Comparison of ENCODE assay signal across 8 cellular contexts in the genomic region with DNA sequence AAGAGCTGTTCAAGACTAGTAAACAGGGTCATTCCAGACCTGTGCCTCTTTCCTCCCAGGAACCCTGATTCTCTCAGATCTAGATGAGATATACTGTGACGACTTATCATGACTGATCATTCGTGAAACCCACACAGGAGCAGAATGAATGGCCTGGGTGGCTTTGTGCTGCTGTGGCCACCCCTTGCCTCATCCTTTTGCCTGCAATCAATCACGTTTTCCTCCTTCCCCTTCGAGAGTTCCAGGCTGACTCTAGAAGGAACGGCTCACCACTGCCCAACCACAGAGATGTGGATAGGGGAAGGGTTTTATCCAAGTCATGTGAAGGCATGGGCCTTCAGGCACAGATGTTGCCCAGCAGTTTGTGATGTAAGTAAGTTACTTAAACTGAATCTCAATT. TPM values are rescaled to one million over a fixed set of nuclear protein-coding genes. Genes with fewer than 3 reads are reported as not detected.
DNase-seq lines count a peak whose midpoint lies in the region; ATAC-seq and TF ChIP-seq lines count a peak whose summit lies in the region.

No MANE protein-coding gene starts in this region.

- H3K36me3 Mint-ChIP-seq in CD8-positive, alpha-beta T cell = peaks cover 38% of the 10 kb centered on the region

- peaks cover 96% of the 10 kb centered on the region for H3K4me1 Mint-ChIP-seq in CD8-positive, alpha-beta T cell (ENCODE audit: low read depth)

- no peak for DNase-seq in CD8-positive, alpha-beta T cell
- DNase-seq in Peyer's patch (peak in 2 of 3 donors; percentile 27 to 54), fibroblast of gingiva (ENCODE audit: low read depth) (peak; percentile 59), NCI-H1930 (lab: John Stamatoyannopoulos, UW) (no peak), NCI-H1436 treated with DMSO at 0.1 percent for 48 hours (lab: John Stamatoyannopoulos, UW) (no peak)
- DNase-seq in stimulated activated CD4-positive, alpha-beta T cell treated with anti-CD3 and anti-CD28 coated beads, Interleukin-15, amount 100 ng/mL, for 48 hours (ENCODE audit: low read depth in 2 of 2) = peak; percentile 59 to 70

- H3K27ac Mint-ChIP-seq in CD8-positive, alpha-beta T cell = peak overlapping the region; percentile 95

- POLR2A ChIA-PET in CD8-positive, alpha-beta T cell (lab: Charles Lee) = interaction anchor here (6.5 kb wide), 1 partner anchor 9 kb away, joined by 36 read pairs; no protein-coding TSS in a partner anchor

- H3K9me3 Mint-ChIP-seq in CD8-positive, alpha-beta T cell = no peaks in the 10 kb centered on the region

- no peaks in the 10 kb centered on the region for H3K27me3 ChIP-seq in CD8-positive, alpha-beta T cell (ENCODE audit: insufficient read depth, low read length)
- no peaks in the 10 kb centered on the region for H3K27me3 ChIP-seq in Peyer's patch

- TF ChIP-seq CTCF in CD8-positive, alpha-beta T cell (IDR thresholded peaks at IDR 0.05) = no peak
- TF ChIP-seq CTCF in Peyer's patch (IDR thresholded peaks at IDR 0.05) = no peak

- ATAC-seq in CD8-positive, alpha-beta T cell = no peak
- ATAC-seq in GM21528 (IDR thresholded peaks at IDR 0.05; ENCODE audit: low FRiP score, unreplicated experiment) (peak; percentile 22), GM18873 (IDR thresholded peaks at IDR 0.05; ENCODE audit: low FRiP score, unreplicated experiment) (no peak)

- CTCF ChIA-PET in CD8-positive, alpha-beta T cell (lab: Charles Lee) = interaction anchor here (40.9 to 50.0 kb wide), 2 partner anchors 2 to 23 kb away, joined by 1723 read pairs; partner anchors contain the start of gene ANXA6

- H3K27me3 Mint-ChIP-seq in CD8-positive, alpha-beta T cell (ENCODE audit: low read depth) = no peaks in the 10 kb centered on the region

- TF ChIP-seq POLR2A in Peyer's patch (IDR thresholded peaks at IDR 0.05) = no peak

- peak overlapping the region; percentile 65 for H3K27ac ChIP-seq in CD8-positive, alpha-beta T cell (ENCODE audit: low read depth, low read length)
- H3K27ac ChIP-seq in Peyer's patch = peak overlapping the region; percentile 72 to 83 (median 76)

- H3K36me3 ChIP-seq in CD8-positive, alpha-beta T cell (ENCODE audit: insufficient read depth, low read length) = peaks cover 9% of the 10 kb centered on the region
- H3K36me3 ChIP-seq in Peyer's patch = no peaks in the 10 kb centered on the region

- intact Hi-C loops in CD8-positive, alpha-beta T cell (cut with DNase I, micrococcal nuclease) = loop anchor here (2.0 to 10.0 kb wide), 4 partner anchors 63 to 797 kb away; partner anchors contain the start of genes G3BP1 (in 1 of the 2) and TCOF1 (in 1 of the 2)

- H3K4me1 ChIP-seq in CD8-positive, alpha-beta T cell (ENCODE audit: insufficient read depth, low read length) = peaks cover 92% of the 10 kb centered on the region
- H3K4me1 ChIP-seq in Peyer's patch = peaks cover 3 to 73% (median 44%) of the 10 kb centered on the region in 4 donors

- H3K4me3 Mint-ChIP-seq in CD8-positive, alpha-beta T cell = peak overlapping the region; percentile 75

- H3K9me3 ChIP-seq in CD8-positive, alpha-beta T cell (ENCODE audit: low read length) = no peaks in the 10 kb centered on the region
- H3K9me3 ChIP-seq in Peyer's patch = no peaks in the 10 kb centered on the region

- no peak overlapping the region for H3K4me3 ChIP-seq in CD8-positive, alpha-beta T cell (ENCODE audit: low read depth, low read length)
- H3K4me3 ChIP-seq in Peyer's patch = no peak overlapping the region

RNA-seq across cellular contexts. Expression of gene ANXA6, which starts 5.8 kb away (rescaled TPM):
- total RNA-seq in CD8-positive, alpha-beta T cell = 10 to 100 TPM; 83.5 to 89.4 TPM
- 100 to 1,000 TPM in 1 of 4 donors, 10 to 100 TPM in 3; 11.2 to 228 (median 30.1) TPM for total RNA-seq in Peyer's patch

Comparison
In these comparisons a context has a peak if more than half of its experiments do, and no peak if none do; other contexts are left out.
1. DNase-seq: peak in Peyer's patch (2 of 3), fibroblast of gingiva (single experiment) and stimulated activated CD4-positive, alpha-beta T cell treated with anti-CD3 and anti-CD28 coated beads, Interleukin-15, amount 100 ng/mL, for 48 hours (2 of 2); none in CD8-positive, alpha-beta T cell (0 of 7), NCI-H1930 (0 of 2) and NCI-H1436 treated with DMSO at 0.1 percent for 48 hours (single experiment).